Comparison of ENCODE assay signal across 12 cellular contexts in the genomic region with DNA sequence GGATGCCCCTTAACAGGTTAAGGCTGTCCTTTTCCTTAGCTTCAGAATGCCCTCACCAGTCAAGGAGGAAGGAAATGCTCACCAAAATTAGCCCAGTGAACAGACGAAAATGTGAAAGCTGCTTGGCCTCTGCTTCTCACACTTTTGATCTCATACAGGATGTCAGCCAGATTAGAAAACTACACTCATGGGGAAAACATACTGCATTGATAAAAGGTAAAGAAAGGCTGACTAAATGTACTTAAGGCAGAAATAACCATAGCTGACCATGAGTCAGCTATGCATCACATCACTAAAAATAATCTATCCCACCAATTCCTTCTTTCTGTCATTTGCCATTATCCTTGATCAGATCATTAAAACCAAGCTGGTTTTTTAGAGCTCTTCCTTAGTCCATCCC.
DNase-seq lines count a peak whose midpoint lies in the region; ATAC-seq and TF ChIP-seq lines count a peak whose summit lies in the region.
"Had no signal": no experiment of that assay in that cellular context is flagged by ENCODE, and none has a peak within 500 bp of the region (broad histone marks: within the 10 kb centered on the region; RNA-seq: fewer than 3 reads in every experiment).

No MANE protein-coding gene starts in this region.

- H3K36me3 ChIP-seq in upper lobe of left lung: no peaks in the 10 kb centered on the region

- H3K4me3 ChIP-seq in fibroblast of pulmonary artery (replicated peaks; ENCODE audit: low read depth, low read length) (no peak overlapping the region), upper lobe of left lung (no peak overlapping the region)

- no peak for TF ChIP-seq EP300 in upper lobe of left lung (IDR thresholded peaks at IDR 0.05)

- DNase-seq in EH (ENCODE audit: low read depth): peak; percentile 80
- DNase-seq in M059J (ENCODE audit: low read depth): peak; percentile 75
- DNase-seq in fibroblast of pulmonary artery (ENCODE audit: low read depth): peak; percentile 34
- DNase-seq in stimulated activated CD4-positive, alpha-beta T cell treated with anti-CD3 and anti-CD28 coated beads, Interleukin-12 subunit alpha, Interleukin-12 subunit beta, amount 100 ng/mL, for 4 hours: no peak
- no peak for DNase-seq in upper lobe of left lung
- DNase-seq in stimulated activated CD4-positive, alpha-beta T cell treated with anti-CD3 and anti-CD28 coated beads, Interleukin-2, amount 100 ng/mL, for 24 hours: no peak
- no peak for DNase-seq in UCSD-AML1 (lab: John Stamatoyannopoulos, UW; ENCODE audit: unreplicated experiment)
- DNase-seq: activated CD8-positive, alpha-beta memory T cell treated with anti-CD3 and anti-CD28 coated beads, Interleukin-2, amount 10 ng/mL, durations not matched to agents 7 days and 5 days; CD4-positive, alpha-beta memory T cell; SIG-M5 had no signal

- no peaks in the 10 kb centered on the region for H3K4me1 ChIP-seq in upper lobe of left lung
- H3K4me1 ChIP-seq: parathyroid adenoma had no signal

- H3K27me3 ChIP-seq in upper lobe of left lung: no peaks in the 10 kb centered on the region

- 14 to 30% methylated on average over 1 of the region's 1 CpG for WGBS in upper lobe of left lung, 2 donors

- no peak for TF ChIP-seq CTCF in fibroblast of pulmonary artery (IDR thresholded peaks at IDR 0.05; ENCODE audit: low read length, missing control alignments)
- no peak for TF ChIP-seq CTCF in upper lobe of left lung (IDR thresholded peaks at IDR 0.05)

- no peaks in the 10 kb centered on the region for H3K9me3 ChIP-seq in upper lobe of left lung

- no peak for TF ChIP-seq POLR2A in upper lobe of left lung (IDR thresholded peaks at IDR 0.05)

- ATAC-seq in GM21529 (IDR thresholded peaks at IDR 0.05; ENCODE audit: unreplicated experiment) (peak; percentile 78), upper lobe of left lung (ENCODE audit: low FRiP score in 2 of 2) (no peak)
- ATAC-seq: activated CD8-positive, alpha-beta memory T cell treated with anti-CD3 and anti-CD28 coated beads, Interleukin-2, amount 10 ng/mL, durations not matched to agents 7 days and 5 days had no signal

- no peak overlapping the region for H3K27ac ChIP-seq in upper lobe of left lung
- H3K27ac ChIP-seq: parathyroid adenoma had no signal

Comparison
In these comparisons a context has a peak if more than half of its experiments do, and no peak if none do; other contexts are left out.
1. DNase-seq: peak in EH (single experiment), M059J (single experiment) and fibroblast of pulmonary artery (single experiment); none in stimulated activated CD4-positive, alpha-beta T cell treated with anti-CD3 and anti-CD28 coated beads, Interleukin-12 subunit alpha, Interleukin-12 subunit beta, amount 100 ng/mL, for 4 hours (single experiment), upper lobe of left lung (0 of 2), stimulated activated CD4-positive, alpha-beta T cell treated with anti-CD3 and anti-CD28 coated beads, Interleukin-2, amount 100 ng/mL, for 24 hours (0 of 2) and UCSD-AML1 (single experiment).